14 cellular contexts compared by ENCODE assay signal in genomic region chr1:209585197-209585596, GRCh38. TPM values are rescaled to one million over a fixed set of nuclear protein-coding genes. Genes with fewer than 3 reads are reported as not detected.
DNase-seq lines count a peak whose midpoint lies in the region; ATAC-seq lines count a peak whose summit lies in the region.
"Had no signal": no experiment of that assay in that cellular context is flagged by ENCODE, and none has a peak within 500 bp of the region (broad histone marks: within the 10 kb centered on the region; RNA-seq: fewer than 3 reads in every experiment).

No MANE protein-coding gene starts in this region.

- peak overlapping the region; percentile 65 for H3K4me2 ChIP-seq in mesendoderm (ENCODE audit: low read length)

- no peak overlapping the region for H2AFZ ChIP-seq in ACC112 (ENCODE audit: low read length, unreplicated experiment)

- H3K79me1 ChIP-seq in mesendoderm (ENCODE audit: low read length) = no peaks in the 10 kb centered on the region

- H4K5ac ChIP-seq in mesendoderm (ENCODE audit: low read length) = no peak overlapping the region

- no peak overlapping the region for H3K23ac ChIP-seq in mesendoderm (ENCODE audit: low read length)

- DNase-seq in mesendoderm (no peak), SW480 (ENCODE audit: low spot score) (no peak), SIG-M5 treated with dmso at 0.1 percent for 504 hours (lab: John Stamatoyannopoulos, UW; ENCODE audit: unreplicated experiment) (no peak), SW 1271 (lab: John Stamatoyannopoulos, UW) (no peak)
- DNase-seq: activated CD4-positive, alpha-beta T cell treated with anti-CD3 and anti-CD28 coated beads, Interleukin-2, amount 10 ng/mL, durations not matched to agents 7 days and 5 days; activated naive CD4-positive, alpha-beta T cell; esophagus squamous epithelium; GF-D8 had no signal

- no peak overlapping the region for H3K18ac ChIP-seq in mesendoderm (ENCODE audit: low read length)

- no peak overlapping the region for H3K4ac ChIP-seq in mesendoderm (ENCODE audit: low read depth, low read length)

- no peaks in the 10 kb centered on the region for H3K79me2 ChIP-seq in ACC112 (ENCODE audit: control insufficient read depth, insufficient read depth, low read length, unreplicated experiment)
- H3K79me2 ChIP-seq in mesendoderm (ENCODE audit: control insufficient read depth, insufficient read depth, low read length) = no peaks in the 10 kb centered on the region

- WGBS in mesendoderm (ENCODE audit: extremely low coverage, insufficient coverage, low lambda C conversion rate) = no CpG with 5 or more reads among the region's 5 CpGs

- H2BK120ac ChIP-seq in mesendoderm (ENCODE audit: low read depth, low read length) = no peak overlapping the region

- H3K4me1 ChIP-seq in ACC112 (ENCODE audit: control insufficient read depth, insufficient read depth, low read length, unreplicated experiment) (peaks cover 8% of the 10 kb centered on the region), HUES48 (ENCODE audit: control insufficient read depth, insufficient read depth, low read length) (peaks cover 18% of the 10 kb centered on the region; the same call in 1 of the 2 replicates), endocrine pancreas (ENCODE audit: control insufficient read depth, insufficient read depth, low read length) (peaks cover 8% of the 10 kb centered on the region), mesendoderm (ENCODE audit: control insufficient read depth, low read depth, low read length) (no peaks in the 10 kb centered on the region)

- H3K27me3 ChIP-seq in ACC112 (ENCODE audit: insufficient read depth, low read length) (peaks cover 43% of the 10 kb centered on the region), HUES48 (ENCODE audit: control insufficient read depth, insufficient read depth, low read length) (peaks cover 31% of the 10 kb centered on the region), endocrine pancreas (ENCODE audit: control insufficient read depth, insufficient read depth, low read length) (no peaks in the 10 kb centered on the region), mesendoderm (ENCODE audit: insufficient read depth, low read length, poor library complexity) (peaks cover 10% of the 10 kb centered on the region)

- H3K27ac ChIP-seq in ACC112 (ENCODE audit: low read depth, low read length) (no peak overlapping the region), HUES48 (ENCODE audit: low read depth, low read length) (no peak overlapping the region), mesendoderm (ENCODE audit: low read depth, low read length) (no peak overlapping the region)
- H3K27ac ChIP-seq: esophagus squamous epithelium, heart left ventricle, thoracic aorta had no signal

- H3K4me3 ChIP-seq in ACC112 (ENCODE audit: low read depth, low read length) (0 out of 2 replicates have a peak overlapping the region, but pooled peaks have one; percentile 1), HUES48 (ENCODE audit: low read depth, low read length) (peak overlapping the region; percentile 39), endocrine pancreas (ENCODE audit: control insufficient read depth, insufficient read depth, low read length) (peak overlapping the region; percentile 67), mesendoderm (ENCODE audit: low read length) (no peak overlapping the region)
- H3K4me3 ChIP-seq: thoracic aorta had no signal

- H2BK15ac ChIP-seq in mesendoderm (replicated peaks; ENCODE audit: low read depth) = no peak overlapping the region

- no peak overlapping the region for H4K8ac ChIP-seq in mesendoderm (ENCODE audit: low read depth, low read length)

- no peak for ATAC-seq in GM19397 (IDR thresholded peaks at IDR 0.05; ENCODE audit: unreplicated experiment)

- H3K9me3 ChIP-seq in HUES48 (ENCODE audit: control insufficient read depth, insufficient read depth, low read length) (no peaks in the 10 kb centered on the region), endocrine pancreas (ENCODE audit: control insufficient read depth, low read length) (no peaks in the 10 kb centered on the region)
- H3K9me3 ChIP-seq: esophagus squamous epithelium, heart left ventricle, thoracic aorta had no signal

- H3K36me3 ChIP-seq in ACC112 (ENCODE audit: insufficient read depth, low read length) (no peaks in the 10 kb centered on the region), HUES48 (ENCODE audit: control insufficient read depth, insufficient read depth, low read length) (no peaks in the 10 kb centered on the region), endocrine pancreas (ENCODE audit: control insufficient read depth, insufficient read depth, low read length) (no peaks in the 10 kb centered on the region), mesendoderm (ENCODE audit: control insufficient read depth, insufficient read depth, low read length) (no peaks in the 10 kb centered on the region)
- H3K36me3 ChIP-seq: esophagus squamous epithelium, heart left ventricle, thoracic aorta had no signal

- no peak overlapping the region for H2AK5ac ChIP-seq in mesendoderm (ENCODE audit: low read length)

- H3K56ac ChIP-seq in mesendoderm (ENCODE audit: low read length) = no peak overlapping the region

- H3K9ac ChIP-seq in HUES48 (ENCODE audit: low read depth, low read length) = no peak overlapping the region
- H3K9ac ChIP-seq in endocrine pancreas (ENCODE audit: control insufficient read depth, insufficient read depth, low read length) = no peak overlapping the region
- no peak overlapping the region for H3K9ac ChIP-seq in mesendoderm (ENCODE audit: low read length)

- H2BK5ac ChIP-seq in mesendoderm (ENCODE audit: low read length) = no peak overlapping the region

RNA-seq across cellular contexts. Expression of gene CAMK1G, which starts 1.7 kb away (rescaled TPM):
- polyA plus RNA-seq in mesendoderm (2013, experiment 1 of 2) = 0.04 TPM
- 0.04 TPM for polyA plus RNA-seq in mesendoderm (2013, experiment 2 of 2)
- polyA plus RNA-seq: heart left ventricle had no signal
